Comparison of ENCODE assay signal across 1 cellular context in the genomic region with DNA sequence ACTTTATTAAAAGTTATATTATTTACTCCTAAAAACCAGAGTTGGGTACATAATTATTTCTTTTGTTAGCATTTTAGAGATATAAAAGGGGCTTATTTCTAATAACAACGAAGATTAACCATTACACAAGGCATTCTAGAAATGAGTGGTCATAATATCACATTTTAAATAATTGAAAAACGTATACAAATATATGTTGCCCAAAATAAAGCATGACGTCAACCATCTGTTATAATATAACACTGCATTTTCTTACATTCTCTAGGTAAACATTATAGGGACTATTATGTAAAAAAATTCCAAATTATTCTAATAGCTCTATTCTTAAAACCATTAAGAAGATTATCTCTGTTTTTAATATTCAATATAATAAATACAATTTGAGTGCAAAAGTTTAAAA.
TF ChIP-seq lines count a peak whose summit lies in the region.

No MANE protein-coding gene starts in this region.

TF ChIP-seq in HepG2, 621 proteins besides CTCF, POLR2A, EP300 and RAD21 (continued from another document):
- TF ChIP-seq ZFP36 (IDR thresholded peaks at IDR 0.05; ENCODE audit: borderline replicate concordance, low read depth, low read length, partially characterized antibody): no peak
- TF ChIP-seq KMT2A (CRISPR knock-in tag; IDR thresholded peaks at IDR 0.05): no peak
- no peak for TF ChIP-seq ZBTB1 (CRISPR knock-in tag; IDR thresholded peaks at IDR 0.05; ENCODE audit: borderline replicate concordance)
- no peak for TF ChIP-seq ZNF556 (CRISPR knock-in tag; IDR thresholded peaks at IDR 0.05; ENCODE audit: borderline replicate concordance)
- TF ChIP-seq, protein P1, sequence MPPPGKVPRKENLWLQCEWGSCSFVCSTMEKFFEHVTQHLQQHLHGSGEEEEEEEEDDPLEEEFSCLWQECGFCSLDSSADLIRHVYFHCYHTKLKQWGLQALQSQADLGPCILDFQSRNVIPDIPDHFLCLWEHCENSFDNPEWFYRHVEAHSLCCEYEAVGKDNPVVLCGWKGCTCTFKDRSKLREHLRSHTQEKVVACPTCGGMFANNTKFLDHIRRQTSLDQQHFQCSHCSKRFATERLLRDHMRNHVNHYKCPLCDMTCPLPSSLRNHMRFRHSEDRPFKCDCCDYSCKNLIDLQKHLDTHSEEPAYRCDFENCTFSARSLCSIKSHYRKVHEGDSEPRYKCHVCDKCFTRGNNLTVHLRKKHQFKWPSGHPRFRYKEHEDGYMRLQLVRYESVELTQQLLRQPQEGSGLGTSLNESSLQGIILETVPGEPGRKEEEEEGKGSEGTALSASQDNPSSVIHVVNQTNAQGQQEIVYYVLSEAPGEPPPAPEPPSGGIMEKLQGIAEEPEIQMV (CRISPR knock-in tag; IDR thresholded peaks at IDR 0.05; ENCODE audit: low read depth): no peak
- no peak for TF ChIP-seq SRSF1 (optimal IDR thresholded peaks at IDR 0.05; ENCODE audit: low read depth, low read length)
TF ChIP-seq in HepG2: peak in this region for 2.
